20 cellular contexts compared by ENCODE assay signal in the genomic region with DNA sequence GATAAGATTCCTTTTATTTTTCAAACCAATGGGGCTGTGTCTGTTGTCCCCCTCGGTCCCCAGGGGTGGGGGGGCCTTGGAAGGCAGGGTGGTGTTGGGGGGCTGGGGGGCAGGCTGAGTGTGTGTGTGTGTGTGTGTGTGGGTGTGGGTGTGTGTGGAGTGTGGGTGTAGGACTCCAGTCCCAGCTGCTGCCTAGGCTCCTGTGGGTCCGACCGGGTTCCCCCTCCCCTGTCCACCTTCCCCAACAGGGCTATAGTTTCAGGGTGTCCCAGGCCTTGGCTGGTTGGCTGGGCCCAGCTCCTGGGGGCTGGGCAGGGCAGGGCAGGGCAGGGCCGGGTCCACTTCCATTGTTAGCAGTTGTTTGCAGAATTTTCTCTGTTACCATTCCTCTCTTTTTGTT. TPM values are rescaled to one million over a fixed set of nuclear protein-coding genes. Genes with fewer than 3 reads are reported as not detected.
A peak's percentile ranks its signal among the peaks of the same experiment; 100 is the strongest.
DNase-seq lines count a peak whose midpoint lies in the region; ATAC-seq and TF ChIP-seq lines count a peak whose summit lies in the region.
"Had no signal": no experiment of that assay in that cellular context is flagged by ENCODE, and none has a peak within 500 bp of the region (broad histone marks: within the 10 kb centered on the region; RNA-seq: fewer than 3 reads in every experiment).

No MANE protein-coding gene starts in this region.

- H3K9me3 ChIP-seq in right cardiac atrium (ENCODE audit: control insufficient read depth, low read length), result no peaks in the 10 kb centered on the region
- H3K9me3 ChIP-seq: heart right ventricle had no signal

- no peaks in the 10 kb centered on the region for H3K27me3 ChIP-seq in right cardiac atrium (ENCODE audit: control insufficient read depth, insufficient read depth)
- H3K27me3 ChIP-seq: heart right ventricle had no signal

- no peak overlapping the region for H3K4me3 ChIP-seq in right cardiac atrium (ENCODE audit: low read length)

- TF ChIP-seq CTCF in chondrocyte (IDR thresholded peaks at IDR 0.05) (no peak), osteocyte (IDR thresholded peaks at IDR 0.05) (no peak)

- H3K4me3 Mint-ChIP-seq in chondrocyte (ENCODE audit: unreplicated experiment) (no peak overlapping the region), osteocyte (ENCODE audit: unreplicated experiment) (no peak overlapping the region)

- peak in 2 of 3 donors; percentile 19 to 50 for DNase-seq in right cardiac atrium
- no peak for DNase-seq in Right ventricle myocardium inferior (ENCODE audit: missing footprints)
- DNase-seq in chondrocyte (ENCODE audit: low spot score), result no peak
- DNase-seq in osteocyte (ENCODE audit: extremely low spot score, unreplicated experiment), result no peak
- no peak for DNase-seq in islet precursor cell
- DNase-seq in HPDE6-E6E7 (ENCODE audit: extremely low spot score), result no peak
- DNase-seq: DMS79 treated with DMSO at 0.1 percent for 48 hours, HCEC 1CT, KG1, left colon, NCI-H1694, NCI-H524, SW 1271 had no signal

- peaks cover 6% of the 10 kb centered on the region for H3K4me1 ChIP-seq in right cardiac atrium (ENCODE audit: control insufficient read depth, insufficient read depth, low read length)

- H3K27ac ChIP-seq in right cardiac atrium (ENCODE audit: low read length), result no peak overlapping the region

- peaks cover 33% of the 10 kb centered on the region for H3K4me1 Mint-ChIP-seq in chondrocyte (ENCODE audit: low read depth)
- H3K4me1 Mint-ChIP-seq in osteocyte (ENCODE audit: unreplicated experiment), result peaks cover 29% of the 10 kb centered on the region

- H3K27me3 Mint-ChIP-seq in chondrocyte (ENCODE audit: low read depth) (no peaks in the 10 kb centered on the region), osteocyte (ENCODE audit: unreplicated experiment) (no peaks in the 10 kb centered on the region)

- peaks cover 6% of the 10 kb centered on the region for H3K36me3 Mint-ChIP-seq in chondrocyte (ENCODE audit: low read depth)
- no peaks in the 10 kb centered on the region for H3K36me3 Mint-ChIP-seq in osteocyte (ENCODE audit: unreplicated experiment)

- ATAC-seq in right cardiac atrium (no peak), Right ventricle myocardium inferior (no peak), HG03520 (IDR thresholded peaks at IDR 0.05; ENCODE audit: unreplicated experiment) (no peak), HG03354 (IDR thresholded peaks at IDR 0.05; ENCODE audit: poor library complexity, severe bottlenecking, unreplicated experiment) (no peak)
- ATAC-seq: left colon, Panc1 had no signal

- no peaks in the 10 kb centered on the region for H3K9me3 Mint-ChIP-seq in chondrocyte (ENCODE audit: low read depth)
- no peaks in the 10 kb centered on the region for H3K9me3 Mint-ChIP-seq in osteocyte (ENCODE audit: unreplicated experiment)

- WGBS in right cardiac atrium, result 87% methylated on average over 4 of the region's 4 CpGs

- intact Hi-C loops in right cardiac atrium (cut with DNase I), result loop anchor here in 1 of 4 donors (10.0 kb wide), 1 partner anchor 167 kb away; no protein-coding TSS in a partner anchor
- intact Hi-C loops in Right ventricle myocardium inferior (cut with DNase I), result loop anchor here (10.0 kb wide), 1 partner anchor 437 kb away; no protein-coding TSS in a partner anchor

- H3K27ac Mint-ChIP-seq in chondrocyte (ENCODE audit: unreplicated experiment) (peak overlapping the region; percentile 73), osteocyte (ENCODE audit: unreplicated experiment) (peak overlapping the region; percentile 57)

RNA-seq across cellular contexts. Expression of gene NFX1, which starts 2.1 kb away (rescaled TPM):
- total RNA-seq in right cardiac atrium, result 10 to 100 TPM; 29.2 to 37.6 (median 31.1) TPM
- polyA plus RNA-seq in right cardiac atrium, result 12.3 TPM
- 29.3 TPM for total RNA-seq in Right ventricle myocardium inferior
- 26.8 to 36.6 TPM (median 28.4 TPM) in 3 replicates for total RNA-seq in chondrocyte
- total RNA-seq in osteocyte, result 36.1 and 39.9 TPM in 2 replicates

RNA-seq across cellular contexts. Expression of gene CHMP5, which starts 23.4 kb away (rescaled TPM):
- total RNA-seq in right cardiac atrium, result 10 to 100 TPM; 46.7 to 56.1 (median 52.1) TPM
- polyA plus RNA-seq in right cardiac atrium, result 56.7 TPM
- total RNA-seq in Right ventricle myocardium inferior, result 51.5 TPM
- 52.7 to 61.2 TPM (median 58.4 TPM) in 3 replicates for total RNA-seq in chondrocyte
- 63.7 and 64.4 TPM in 2 replicates for total RNA-seq in osteocyte

RNA-seq across cellular contexts. Expression of gene BAG1, which starts 23.7 kb away (rescaled TPM):
- total RNA-seq in right cardiac atrium (100 to 1,000 TPM; 199 to 229 (median 206) TPM), Right ventricle myocardium inferior (132 TPM), chondrocyte (49.2 to 58.3 TPM (median 51.1 TPM) in 3 replicates), osteocyte (64.5 and 73.9 TPM in 2 replicates)
- 222 TPM for polyA plus RNA-seq in right cardiac atrium

RNA-seq across cellular contexts. Expression of gene SPINK4, which starts 48.3 kb away (rescaled TPM):
- total RNA-seq in right cardiac atrium (not detected), Right ventricle myocardium inferior (not detected), chondrocyte (not detected in 3 replicates), osteocyte (not detected in 2 replicates)
- polyA plus RNA-seq in right cardiac atrium, result not detected
- total RNA-seq: cerebellum, epithelial cell of proximal tubule, heart right ventricle, myocyte had no signal
- polyA plus RNA-seq: heart right ventricle had no signal

Comparison
In these comparisons a context has a peak if more than half of its experiments do, and no peak if none do; other contexts are left out.
1. DNase-seq: peak in right cardiac atrium (2 of 3); none in Right ventricle myocardium inferior (single experiment), chondrocyte (single experiment), osteocyte (single experiment), islet precursor cell (single experiment) and HPDE6-E6E7 (single experiment).